31 cellular contexts compared by ENCODE assay signal in genomic region chr16:83943516-83944050, GRCh38. TPM values are rescaled to one million over a fixed set of nuclear protein-coding genes. Genes with fewer than 3 reads are reported as not detected.
"Had no signal": no experiment of that assay in that cellular context is flagged by ENCODE, and none has a peak within 500 bp of the region (broad histone marks: within the 10 kb centered on the region; RNA-seq: fewer than 3 reads in every experiment).

No MANE protein-coding gene starts in this region.

- H3K36me3 Mint-ChIP-seq: activated naive CD4-positive, alpha-beta T cell treated with anti-CD3 and anti-CD28 coated beads, Interleukin-2, amount 50 U/mL, for 72 hours had no signal

- H3K27me3 ChIP-seq: ascending aorta, body of pancreas, Peyer's patch had no signal

- DNase-seq: activated B cell treated with CpG ODN at 0.5 μM for 24 hours; activated CD4-positive, alpha-beta T cell treated with anti-CD3 and anti-CD28 coated beads for 1 hour; activated CD4-positive, alpha-beta T cell treated with anti-CD3 and anti-CD28 coated beads, Interleukin-2, amount 10 ng/mL, durations not matched to agents 24 days and 14 days; activated CD4-positive, alpha-beta T cell treated with anti-CD3 and anti-CD28 coated beads, Interleukin-2, amount 50 U/mL, for 48 hours; activated CD8-positive, alpha-beta memory T cell treated with anti-CD3 and anti-CD28 coated beads for 24 hours; activated effector memory CD4-positive, alpha-beta T cell treated with anti-CD3 and anti-CD28 coated beads, Interleukin-2, amount 50 U/mL, for 16 hours; activated naive CD4-positive, alpha-beta T cell treated with Interleukin-2 at 50 U/mL for 16 hours; activated naive CD8-positive, alpha-beta T cell treated with anti-CD3 and anti-CD28 coated beads, Interleukin-2, amount 50 U/mL, for 24 hours; activated T-cell treated with anti-CD3 and anti-CD28 coated beads, Interleukin-2, amount 50 U/mL, for 4 hours; amniotic stem cell; KG1; NCI-H1048; NCI-H146; NCI-H187 treated with DMSO at 0.1 percent for 48 hours; NCI-H2081 treated with DMSO at 0.1 percent for 48 hours; NCI-H345; NCI-H510A treated with DMSO at 0.1 percent for 48 hours; NCI-H69; NK-92 treated with Interleukin-12 subunit alpha and Interleukin-12 subunit beta, amount 100 ng/mL, for 24 hours; Peyer's patch; SHP77 treated with DMSO at 0.1 percent for 48 hours; T-helper 17 cell; T1000 had no signal

- H3K4me3 Mint-ChIP-seq: activated B cell treated with CpG ODN at 0.5 μM for 24 hours; activated CD4-positive, alpha-beta T cell treated with anti-CD3 and anti-CD28 coated beads, Interleukin-2, amount 10 ng/mL, durations not matched to agents 24 days and 14 days; activated naive CD8-positive, alpha-beta T cell treated with anti-CD3 and anti-CD28 coated beads, Interleukin-2, amount 50 U/mL, for 24 hours; activated T-cell treated with anti-CD3 and anti-CD28 coated beads, Interleukin-2, amount 50 U/mL, for 4 hours; IgD-negative memory B cell; T-helper 17 cell had no signal

- H3K4me1 ChIP-seq: ascending aorta, Peyer's patch had no signal

- H3K27ac ChIP-seq: ascending aorta, Peyer's patch had no signal

- H3K27ac Mint-ChIP-seq: activated B cell treated with CpG ODN at 0.5 μM for 24 hours; activated CD4-positive, alpha-beta T cell treated with anti-CD3 and anti-CD28 coated beads, Interleukin-2, amount 10 ng/mL, durations not matched to agents 24 days and 14 days; activated naive CD4-positive, alpha-beta T cell treated with anti-CD3 and anti-CD28 coated beads, Interleukin-2, amount 50 U/mL, for 72 hours; activated naive CD8-positive, alpha-beta T cell treated with anti-CD3 and anti-CD28 coated beads, Interleukin-2, amount 50 U/mL, for 24 hours; T-helper 17 cell had no signal

- H3K27me3 Mint-ChIP-seq: activated B cell treated with CpG ODN at 0.5 μM for 24 hours; activated CD4-positive, alpha-beta T cell treated with anti-CD3 and anti-CD28 coated beads, Interleukin-2, amount 10 ng/mL, durations not matched to agents 24 days and 14 days; activated naive CD8-positive, alpha-beta T cell treated with anti-CD3 and anti-CD28 coated beads, Interleukin-2, amount 50 U/mL, for 24 hours had no signal

- H3K4me3 ChIP-seq: ascending aorta, body of pancreas, Peyer's patch had no signal

- H3K9me3 Mint-ChIP-seq: activated B cell treated with CpG ODN at 0.5 μM for 24 hours; activated CD4-positive, alpha-beta T cell treated with anti-CD3 and anti-CD28 coated beads, Interleukin-2, amount 10 ng/mL, durations not matched to agents 24 days and 14 days; activated naive CD4-positive, alpha-beta T cell treated with anti-CD3 and anti-CD28 coated beads, Interleukin-2, amount 50 U/mL, for 72 hours; activated naive CD8-positive, alpha-beta T cell treated with anti-CD3 and anti-CD28 coated beads, Interleukin-2, amount 50 U/mL, for 24 hours; activated T-cell treated with anti-CD3 and anti-CD28 coated beads, Interleukin-2, amount 50 U/mL, for 4 hours; IgD-negative memory B cell had no signal

- H3K4me1 Mint-ChIP-seq: activated naive CD8-positive, alpha-beta T cell treated with anti-CD3 and anti-CD28 coated beads, Interleukin-2, amount 50 U/mL, for 24 hours had no signal

- H3K36me3 ChIP-seq: ascending aorta, Peyer's patch had no signal

- H3K9me3 ChIP-seq: ascending aorta, body of pancreas, Peyer's patch had no signal

- ATAC-seq: activated naive CD4-positive, alpha-beta T cell treated with anti-CD3 and anti-CD28 coated beads, Interleukin-2, amount 50 U/mL, for 72 hours; activated naive CD8-positive, alpha-beta T cell treated with anti-CD3 and anti-CD28 coated beads, Interleukin-2, amount 50 U/mL, for 24 hours; activated T-cell treated with anti-CD3 and anti-CD28 coated beads, Interleukin-2, amount 50 U/mL, for 4 hours; T-helper 17 cell had no signal

RNA-seq across cellular contexts. Expression of gene NECAB2, which starts 24.5 kb away (rescaled TPM):
- total RNA-seq: activated B cell treated with CpG ODN at 0.5 μM for 24 hours; activated CD4-positive, alpha-beta T cell treated with anti-CD3 and anti-CD28 coated beads, Interleukin-2, amount 10 ng/mL, durations not matched to agents 24 days and 14 days; activated naive CD4-positive, alpha-beta T cell treated with anti-CD3 and anti-CD28 coated beads, Interleukin-2, amount 50 U/mL, for 72 hours; activated T-cell treated with anti-CD3 and anti-CD28 coated beads, Interleukin-2, amount 50 U/mL, for 4 hours; ascending aorta; bronchial epithelial cell; LHCN-M2; M059J; SK-MEL-5; T-helper 17 cell had no signal
- polyA plus RNA-seq: IgD-negative memory B cell had no signal
